1 cellular context compared by ENCODE assay signal in the genomic region with DNA sequence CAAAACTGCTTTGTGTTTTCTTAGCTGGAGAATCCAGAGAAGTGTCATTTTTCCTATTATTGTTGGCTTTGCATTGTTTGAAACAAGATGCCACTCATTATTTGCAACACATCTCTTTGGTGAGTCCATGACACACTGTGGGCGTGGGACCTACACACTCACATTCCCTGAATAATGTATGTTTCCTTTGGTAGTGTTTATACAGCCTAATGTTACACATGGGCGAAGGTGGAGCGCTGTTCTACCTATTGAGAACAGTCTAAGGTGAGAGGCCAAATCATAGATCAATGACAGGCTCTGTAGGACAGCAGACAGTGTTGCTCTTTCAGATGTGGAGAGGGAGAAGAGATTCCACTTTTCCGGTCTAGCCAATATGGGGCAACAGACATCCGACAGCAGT.
TF ChIP-seq lines count a peak whose summit lies in the region.

No MANE protein-coding gene starts in this region.

TF ChIP-seq in GM23338, 12 proteins besides CTCF, POLR2A, EP300 and RAD21 (continued from another document):
- TF ChIP-seq, protein P1, sequence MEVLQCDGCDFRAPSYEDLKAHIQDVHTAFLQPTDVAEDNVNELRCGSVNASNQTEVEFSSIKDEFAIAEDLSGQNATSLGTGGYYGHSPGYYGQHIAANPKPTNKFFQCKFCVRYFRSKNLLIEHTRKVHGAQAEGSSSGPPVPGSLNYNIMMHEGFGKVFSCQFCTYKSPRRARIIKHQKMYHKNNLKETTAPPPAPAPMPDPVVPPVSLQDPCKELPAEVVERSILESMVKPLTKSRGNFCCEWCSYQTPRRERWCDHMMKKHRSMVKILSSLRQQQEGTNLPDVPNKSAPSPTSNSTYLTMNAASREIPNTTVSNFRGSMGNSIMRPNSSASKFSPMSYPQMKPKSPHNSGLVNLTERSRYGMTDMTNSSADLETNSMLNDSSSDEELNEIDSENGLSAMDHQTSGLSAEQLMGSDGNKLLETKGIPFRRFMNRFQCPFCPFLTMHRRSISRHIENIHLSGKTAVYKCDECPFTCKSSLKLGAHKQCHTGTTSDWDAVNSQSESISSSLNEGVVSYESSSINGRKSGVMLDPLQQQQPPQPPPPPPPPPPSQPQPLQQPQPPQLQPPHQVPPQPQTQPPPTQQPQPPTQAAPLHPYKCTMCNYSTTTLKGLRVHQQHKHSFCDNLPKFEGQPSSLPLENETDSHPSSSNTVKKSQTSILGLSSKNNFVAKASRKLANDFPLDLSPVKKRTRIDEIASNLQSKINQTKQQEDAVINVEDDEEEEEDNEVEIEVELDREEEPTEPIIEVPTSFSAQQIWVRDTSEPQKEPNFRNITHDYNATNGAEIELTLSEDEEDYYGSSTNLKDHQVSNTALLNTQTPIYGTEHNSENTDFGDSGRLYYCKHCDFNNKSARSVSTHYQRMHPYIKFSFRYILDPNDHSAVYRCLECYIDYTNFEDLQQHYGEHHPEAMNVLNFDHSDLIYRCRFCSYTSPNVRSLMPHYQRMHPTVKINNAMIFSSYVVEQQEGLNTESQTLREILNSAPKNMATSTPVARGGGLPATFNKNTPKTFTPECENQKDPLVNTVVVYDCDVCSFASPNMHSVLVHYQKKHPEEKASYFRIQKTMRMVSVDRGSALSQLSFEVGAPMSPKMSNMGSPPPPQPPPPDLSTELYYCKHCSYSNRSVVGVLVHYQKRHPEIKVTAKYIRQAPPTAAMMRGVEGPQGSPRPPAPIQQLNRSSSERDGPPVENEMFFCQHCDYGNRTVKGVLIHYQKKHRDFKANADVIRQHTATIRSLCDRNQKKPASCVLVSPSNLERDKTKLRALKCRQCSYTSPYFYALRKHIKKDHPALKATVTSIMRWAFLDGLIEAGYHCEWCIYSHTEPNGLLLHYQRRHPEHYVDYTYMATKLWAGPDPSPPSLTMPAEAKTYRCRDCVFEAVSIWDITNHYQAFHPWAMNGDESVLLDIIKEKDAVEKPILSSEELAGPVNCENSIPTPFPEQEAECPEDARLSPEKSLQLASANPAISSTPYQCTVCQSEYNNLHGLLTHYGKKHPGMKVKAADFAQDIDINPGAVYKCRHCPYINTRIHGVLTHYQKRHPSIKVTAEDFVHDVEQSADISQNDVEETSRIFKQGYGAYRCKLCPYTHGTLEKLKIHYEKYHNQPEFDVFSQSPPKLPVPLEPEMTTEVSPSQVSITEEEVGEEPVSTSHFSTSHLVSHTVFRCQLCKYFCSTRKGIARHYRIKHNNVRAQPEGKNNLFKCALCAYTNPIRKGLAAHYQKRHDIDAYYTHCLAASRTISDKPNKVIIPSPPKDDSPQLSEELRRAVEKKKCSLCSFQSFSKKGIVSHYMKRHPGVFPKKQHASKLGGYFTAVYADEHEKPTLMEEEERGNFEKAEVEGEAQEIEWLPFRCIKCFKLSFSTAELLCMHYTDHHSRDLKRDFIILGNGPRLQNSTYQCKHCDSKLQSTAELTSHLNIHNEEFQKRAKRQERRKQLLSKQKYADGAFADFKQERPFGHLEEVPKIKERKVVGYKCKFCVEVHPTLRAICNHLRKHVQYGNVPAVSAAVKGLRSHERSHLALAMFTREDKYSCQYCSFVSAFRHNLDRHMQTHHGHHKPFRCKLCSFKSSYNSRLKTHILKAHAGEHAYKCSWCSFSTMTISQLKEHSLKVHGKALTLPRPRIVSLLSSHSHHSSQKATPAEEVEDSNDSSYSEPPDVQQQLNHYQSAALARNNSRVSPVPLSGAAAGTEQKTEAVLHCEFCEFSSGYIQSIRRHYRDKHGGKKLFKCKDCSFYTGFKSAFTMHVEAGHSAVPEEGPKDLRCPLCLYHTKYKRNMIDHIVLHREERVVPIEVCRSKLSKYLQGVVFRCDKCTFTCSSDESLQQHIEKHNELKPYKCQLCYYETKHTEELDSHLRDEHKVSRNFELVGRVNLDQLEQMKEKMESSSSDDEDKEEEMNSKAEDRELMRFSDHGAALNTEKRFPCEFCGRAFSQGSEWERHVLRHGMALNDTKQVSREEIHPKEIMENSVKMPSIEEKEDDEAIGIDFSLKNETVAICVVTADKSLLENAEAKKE (CRISPR knock-in tag; IDR thresholded peaks at IDR 0.05), result no peak
